In the genomic region with DNA sequence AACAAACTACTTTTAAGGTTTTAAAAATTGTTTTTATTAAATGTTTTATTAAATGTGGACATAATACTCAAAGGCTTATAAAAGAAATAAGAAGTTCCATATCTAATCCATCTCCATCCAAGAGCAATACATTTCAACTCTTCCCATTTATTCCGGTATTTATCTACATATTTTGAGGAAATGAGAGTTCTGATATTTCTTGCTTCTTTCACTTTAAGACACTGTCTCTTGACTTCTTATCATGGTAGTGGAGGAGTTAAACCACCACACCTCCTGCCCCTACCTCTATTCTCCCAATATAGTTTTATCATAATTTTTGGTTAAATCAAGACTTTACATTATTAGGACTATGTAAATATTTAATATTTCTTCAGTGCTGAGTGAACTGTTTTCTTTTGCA, we compare ENCODE assay signal across 21 cellular contexts. TPM values are rescaled to one million over a fixed set of nuclear protein-coding genes. Genes with fewer than 3 reads are reported as not detected.
DNase-seq lines count a peak whose midpoint lies in the region; ATAC-seq and TF ChIP-seq lines count a peak whose summit lies in the region.
"Had no signal": no experiment of that assay in that cellular context is flagged by ENCODE, and none has a peak within 500 bp of the region (broad histone marks: within the 10 kb centered on the region; RNA-seq: fewer than 3 reads in every experiment).

No MANE protein-coding gene starts in this region.

- no peaks in the 10 kb centered on the region for H3K36me3 Mint-ChIP-seq in natural killer cell
- no peaks in the 10 kb centered on the region for H3K36me3 Mint-ChIP-seq in natural killer cell treated with Interleukin-12 subunit alpha and Interleukin-12 subunit beta and Interleukin-15 and Interleukin-18, amount 100 ng/mL, for 72 hours
- H3K36me3 Mint-ChIP-seq in central memory CD8-positive, alpha-beta T cell (ENCODE audit: insufficient read depth): peaks cover 2% of the 10 kb centered on the region

- H3K27me3 Mint-ChIP-seq in natural killer cell (ENCODE audit: low read depth in 2 of 2): no peaks in the 10 kb centered on the region
- no peaks in the 10 kb centered on the region for H3K27me3 Mint-ChIP-seq in natural killer cell treated with Interleukin-12 subunit alpha and Interleukin-12 subunit beta and Interleukin-15 and Interleukin-18, amount 100 ng/mL, for 72 hours
- no peaks in the 10 kb centered on the region for H3K27me3 Mint-ChIP-seq in central memory CD8-positive, alpha-beta T cell

- TF ChIP-seq CTCF in natural killer cell (IDR thresholded peaks at IDR 0.05) (no peak), OCI-LY3 (IDR thresholded peaks at IDR 0.05; ENCODE audit: low read depth, low read length) (no peak), thyroid gland (IDR thresholded peaks at IDR 0.05) (no peak)

- no peaks in the 10 kb centered on the region for H4K20me1 ChIP-seq in OCI-LY3 (ENCODE audit: insufficient read depth, low read length)

- H3K4me1 Mint-ChIP-seq in natural killer cell: peaks cover 42 to 46% of the 10 kb centered on the region in 2 donors
- peaks cover 43 to 45% of the 10 kb centered on the region in 2 donors for H3K4me1 Mint-ChIP-seq in natural killer cell treated with Interleukin-12 subunit alpha and Interleukin-12 subunit beta and Interleukin-15 and Interleukin-18, amount 100 ng/mL, for 72 hours (ENCODE audit: low read depth in 2 of 2)
- peaks cover 30% of the 10 kb centered on the region for H3K4me1 Mint-ChIP-seq in central memory CD8-positive, alpha-beta T cell

- H3K27ac ChIP-seq in OCI-LY3 (ENCODE audit: low read length) (no peak overlapping the region), thyroid gland (no peak overlapping the region)

- H3K36me3 ChIP-seq in OCI-LY3 (replicated peaks; ENCODE audit: low read depth, low read length) (peaks cover 5% of the 10 kb centered on the region), thyroid gland (no peaks in the 10 kb centered on the region)
- H3K36me3 ChIP-seq: HAP-1 had no signal

- H3K27me3 ChIP-seq in OCI-LY3 (ENCODE audit: low read depth, low read length): no peaks in the 10 kb centered on the region
- no peaks in the 10 kb centered on the region for H3K27me3 ChIP-seq in thyroid gland

- no peaks in the 10 kb centered on the region for H3K9me3 Mint-ChIP-seq in natural killer cell
- H3K9me3 Mint-ChIP-seq in natural killer cell treated with Interleukin-12 subunit alpha and Interleukin-12 subunit beta and Interleukin-15 and Interleukin-18, amount 100 ng/mL, for 72 hours: no peaks in the 10 kb centered on the region
- no peaks in the 10 kb centered on the region for H3K9me3 Mint-ChIP-seq in central memory CD8-positive, alpha-beta T cell

- TF ChIP-seq POLR2A in thyroid gland (IDR thresholded peaks at IDR 0.05): no peak

- intact Hi-C loops in natural killer cell (cut with micrococcal nuclease): no loop called here
- intact Hi-C loops in thyroid gland (cut with DNase I): no loop called here

- DNase-seq in natural killer cell (no peak), GOT3 (lab: John Stamatoyannopoulos, UW) (no peak), thyroid gland (no peak)
- DNase-seq in natural killer cell treated with Interleukin-12 subunit alpha and Interleukin-12 subunit beta and Interleukin-15 and Interleukin-18, amount 100 ng/mL, for 72 hours (ENCODE audit: low spot score): no peak
- no peak for DNase-seq in central memory CD8-positive, alpha-beta T cell (ENCODE audit: low spot score in 2 of 2)
- DNase-seq: C1 segment of cervical spinal cord; Calu3; CD4-positive, alpha-beta memory T cell; COR-L47; DMS53; DMS79 treated with DMSO at 0.1 percent for 48 hours; GF-D8; HFFc6 had no signal

- no peak overlapping the region for H3K4me3 Mint-ChIP-seq in natural killer cell
- H3K4me3 Mint-ChIP-seq in natural killer cell treated with Interleukin-12 subunit alpha and Interleukin-12 subunit beta and Interleukin-15 and Interleukin-18, amount 100 ng/mL, for 72 hours: no peak overlapping the region
- no peak overlapping the region for H3K4me3 Mint-ChIP-seq in central memory CD8-positive, alpha-beta T cell
- H3K4me3 Mint-ChIP-seq: CD4-positive, alpha-beta memory T cell; GM23338; HFFc6 had no signal

- H3K9me3 ChIP-seq in OCI-LY3 (ENCODE audit: insufficient read depth, low read length) (no peaks in the 10 kb centered on the region), thyroid gland (no peaks in the 10 kb centered on the region)
- H3K9me3 ChIP-seq: HAP-1 had no signal

- no peak overlapping the region for H2AFZ ChIP-seq in OCI-LY3 (ENCODE audit: low read depth, low read length)
- H2AFZ ChIP-seq: GM23338 had no signal

- peaks cover 24% of the 10 kb centered on the region for H3K4me1 ChIP-seq in OCI-LY3 (ENCODE audit: low read length)
- no peaks in the 10 kb centered on the region for H3K4me1 ChIP-seq in thyroid gland
- H3K4me1 ChIP-seq: HAP-1 had no signal

- no peak for ATAC-seq in natural killer cell
- ATAC-seq in natural killer cell treated with Interleukin-12 subunit alpha and Interleukin-12 subunit beta and Interleukin-15 and Interleukin-18, amount 100 ng/mL, for 72 hours: no peak
- no peak for ATAC-seq in central memory CD8-positive, alpha-beta T cell (replicated peaks; ENCODE audit: extremely low read depth, poor library complexity, severe bottlenecking)
- ATAC-seq in GM18517 (IDR thresholded peaks at IDR 0.05; ENCODE audit: unreplicated experiment): no peak
- ATAC-seq: GM23338 had no signal

- peak overlapping the region; percentile 90 to 98 for H3K27ac Mint-ChIP-seq in natural killer cell
- H3K27ac Mint-ChIP-seq in natural killer cell treated with Interleukin-12 subunit alpha and Interleukin-12 subunit beta and Interleukin-15 and Interleukin-18, amount 100 ng/mL, for 72 hours: peak overlapping the region in 1 of 2 donors; percentile 84
- H3K27ac Mint-ChIP-seq in central memory CD8-positive, alpha-beta T cell (ENCODE audit: low read depth): peak overlapping the region; percentile 13
- H3K27ac Mint-ChIP-seq: GM23338, HFFc6 had no signal

- H3K4me3 ChIP-seq in OCI-LY3 (ENCODE audit: low read length) (no peak overlapping the region), thyroid gland (replicated peaks in 1 of 3) (no peak overlapping the region)
- H3K4me3 ChIP-seq: GM23338, HAP-1 had no signal

- peak overlapping the region; percentile 4; the same call in 1 of the 2 replicates for H3K4me2 ChIP-seq in OCI-LY3 (ENCODE audit: low read length)
- H3K4me2 ChIP-seq: GM23338 had no signal

- no peaks in the 10 kb centered on the region for H3K79me2 ChIP-seq in OCI-LY3 (ENCODE audit: low read length)

- WGBS in thyroid gland, 2 donors: 91 to 96% methylated on average over 1 of the region's 1 CpG

- H3K9ac ChIP-seq in OCI-LY3 (ENCODE audit: low read length): no peak overlapping the region

RNA-seq across cellular contexts. Expression of a gene that starts 40.7 kb away (rescaled TPM):
- total RNA-seq in natural killer cell: not detected
- total RNA-seq in natural killer cell treated with Interleukin-12 subunit alpha and Interleukin-12 subunit beta and Interleukin-15 and Interleukin-18, amount 100 ng/mL, for 72 hours: not detected
- total RNA-seq in thyroid gland: not detected
- total RNA-seq: A172; A673; CD4-positive, alpha-beta memory T cell; Daoy; G401; GM23338; HFFc6 had no signal

RNA-seq across cellular contexts. Expression of a gene that starts 52.0 kb away (rescaled TPM):
- total RNA-seq in natural killer cell (10 to 100 TPM; 18.6 to 33.0 (median 20.6) TPM), thyroid gland (1 to 10 TPM; 1.3 to 2.6 (median 2.5) TPM)
- 10 to 100 TPM in 1 of 2 donors, 1 to 10 TPM in 1; 2.3 to 23.6 TPM for total RNA-seq in natural killer cell treated with Interleukin-12 subunit alpha and Interleukin-12 subunit beta and Interleukin-15 and Interleukin-18, amount 100 ng/mL, for 72 hours
- total RNA-seq: HFFc6 had no signal
